Comparison of ENCODE assay signal across 18 cellular contexts in the genomic region with DNA sequence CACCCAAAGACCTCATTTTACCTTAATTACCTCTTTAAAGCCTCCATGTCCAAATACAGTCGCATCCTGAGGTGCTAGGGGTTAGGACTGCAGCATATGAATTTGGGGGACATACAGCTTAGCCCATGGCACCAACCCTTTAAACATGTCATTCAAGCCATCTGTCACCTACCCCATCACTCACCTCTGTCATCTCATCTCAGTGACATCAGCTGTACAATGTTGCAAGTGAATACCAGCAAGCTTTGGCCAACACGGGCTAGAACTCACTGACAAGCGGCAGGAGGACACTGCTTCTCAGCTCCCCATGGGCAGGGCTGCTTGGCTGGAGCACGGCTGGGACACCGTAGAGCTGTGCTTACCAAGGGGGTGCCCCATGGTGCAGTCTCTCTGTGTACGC.
A peak's percentile ranks its signal among the peaks of the same experiment; 100 is the strongest.
DNase-seq lines count a peak whose midpoint lies in the region; FAIRE-seq and TF ChIP-seq lines count a peak whose summit lies in the region.
"Had no signal": no experiment of that assay in that cellular context is flagged by ENCODE, and none has a peak within 500 bp of the region (broad histone marks: within the 10 kb centered on the region; RNA-seq: fewer than 3 reads in every experiment).

No MANE protein-coding gene starts in this region.

- H2BK120ac ChIP-seq in H1 (replicated peaks; ENCODE audit: low read depth, low read length), result no peak overlapping the region

- no peak overlapping the region for H3K56ac ChIP-seq in H1 (replicated peaks; ENCODE audit: insufficient read length, low read depth, low read length)

- TF ChIP-seq CTCF in H1 (IDR thresholded peaks at IDR 0.05; ENCODE audit: control extremely low read depth in 1 of 3, insufficient read depth in 1 of 3, low read depth in 1 of 3, low read length in 3 of 3), result no peak
- TF ChIP-seq CTCF in vagina (IDR thresholded peaks at IDR 0.05), result no peak
- TF ChIP-seq CTCF in colonic mucosa (IDR thresholded peaks at IDR 0.05), result no peak

- no peak overlapping the region for H3K14ac ChIP-seq in H1 (ENCODE audit: insufficient read length)

- peak; percentile 39 for DNase-seq in activated CD4-positive, alpha-beta T cell treated with anti-CD3 and anti-CD28 coated beads, Interleukin-2, amount 10 ng/mL, durations not matched to agents 24 days and 14 days
- DNase-seq in activated CD4-positive, alpha-beta T cell treated with anti-CD3 and anti-CD28 coated beads for 1 hour, result no peak
- DNase-seq in HEK293T (ENCODE audit: extremely low spot score) (peak; percentile 4), H1 (ENCODE audit: low read depth in 1 of 2, low spot score in 2 of 2) (peak in 1 of 2 experiments; percentile 35), vagina (ENCODE audit: extremely low spot score in 2 of 2) (peak; percentile 52 to 79), colonic mucosa (no peak), caudate nucleus (lab: John Stamatoyannopoulos, UW) (no peak), NCI-H1105 treated with DMSO at 0.1 percent for 48 hours (lab: John Stamatoyannopoulos, UW) (no peak)
- DNase-seq: 8988T; ACHN; Calu3; CD4-positive, CD25-positive, alpha-beta regulatory T cell; DMS 273 treated with DMSO at 0.1 percent for 48 hours; DMS79 treated with DMSO at 0.1 percent for 48 hours; EL had no signal

- H3K36me3 Mint-ChIP-seq in activated CD4-positive, alpha-beta T cell treated with anti-CD3 and anti-CD28 coated beads, Interleukin-2, amount 10 ng/mL, durations not matched to agents 24 days and 14 days (ENCODE audit: low read depth), result no peaks in the 10 kb centered on the region
- H3K36me3 Mint-ChIP-seq: CD4-positive, CD25-positive, alpha-beta regulatory T cell had no signal

- no peaks in the 10 kb centered on the region for H3K79me1 ChIP-seq in H1 (ENCODE audit: low read depth, low read length)

- no peak for FAIRE-seq in H1 (lab: Jason Lieb, UNC)
- FAIRE-seq: GM12891 had no signal

- no peak overlapping the region; the same call in 1 of the 2 replicates for H2AFZ ChIP-seq in H1 (ENCODE audit: low read length)

- H3K4me3 ChIP-seq in H1 (ENCODE audit: extremely low read depth in 1 of 4, insufficient read depth in 2 of 4, low read depth in 3 of 4, low read length in 4 of 4) (no peak overlapping the region), vagina (no peak overlapping the region), colonic mucosa (no peak overlapping the region)
- H3K4me3 ChIP-seq: BLaER1 treated with 17β-estradiol and CSF1 and Interleukin-3, amounts not matched to agents 10 nM and 100 nM had no signal

- no peak overlapping the region for H3K18ac ChIP-seq in H1 (ENCODE audit: extremely low read depth, low read length)

- no peak overlapping the region for H2BK12ac ChIP-seq in H1 (ENCODE audit: low read depth, low read length)

- CTCF ChIA-PET in HEK293T (lab: Yijun Ruan, JAX) (no interaction called here), H1 (lab: Charles Lee; ENCODE audit: partially characterized antibody) (interaction anchor here (0.8 to 1.9 kb wide), 4 partner anchors 8 to 125 kb away, joined by 3 to 5 read pairs (median 3); no protein-coding TSS in a partner anchor)

- no peaks in the 10 kb centered on the region for H3K4me1 Mint-ChIP-seq in activated CD4-positive, alpha-beta T cell treated with anti-CD3 and anti-CD28 coated beads, Interleukin-2, amount 10 ng/mL, durations not matched to agents 24 days and 14 days
- H3K4me1 Mint-ChIP-seq: CD4-positive, CD25-positive, alpha-beta regulatory T cell had no signal

- no peaks in the 10 kb centered on the region for H3K27me3 Mint-ChIP-seq in activated CD4-positive, alpha-beta T cell treated with anti-CD3 and anti-CD28 coated beads, Interleukin-2, amount 10 ng/mL, durations not matched to agents 24 days and 14 days

- 93% methylated on average over 6 of the region's 6 CpGs; no CpG with 5 or more reads in 1 of the 2 experiments for WGBS in H1 (ENCODE audit: extremely low coverage in 1 of 2, insufficient coverage in 1 of 2, insufficient read length in 1 of 2, insufficient replicate concordance in 2 of 2, low coverage in 1 of 2, low lambda C conversion rate in 2 of 2, missing lambda C conversion rate in 1 of 2), 2 experiments

- H3K4ac ChIP-seq in H1 (replicated peaks; ENCODE audit: insufficient read length, low read depth, low read length), result no peak overlapping the region

- POLR2A ChIA-PET in HEK293T (lab: Yijun Ruan, JAX) (no interaction called here), H1 (lab: Charles Lee; ENCODE audit: partially characterized antibody) (no interaction called here)

- H4K5ac ChIP-seq in H1 (ENCODE audit: insufficient read length, low read depth, low read length), result no peak overlapping the region

- 0 out of 2 replicates have a peak overlapping the region, but pooled peaks have one; percentile 69 for H4K8ac ChIP-seq in H1 (ENCODE audit: extremely low read depth, insufficient read depth, low read length)

- H3K23me2 ChIP-seq in H1 (ENCODE audit: low read depth, low read length), result no peaks in the 10 kb centered on the region

- no peak overlapping the region for H4K91ac ChIP-seq in H1 (replicated peaks; ENCODE audit: insufficient read length, low read length)

- H2AK5ac ChIP-seq in H1 (ENCODE audit: low read depth, low read length), result no peak overlapping the region

- H3K9me3 Mint-ChIP-seq in activated CD4-positive, alpha-beta T cell treated with anti-CD3 and anti-CD28 coated beads, Interleukin-2, amount 10 ng/mL, durations not matched to agents 24 days and 14 days, result no peaks in the 10 kb centered on the region

- no peak for TF ChIP-seq EP300 in H1 (IDR thresholded peaks at IDR 0.05; ENCODE audit: borderline replicate concordance in 1 of 2, low read depth in 2 of 2, low read length in 2 of 2)

- no peak overlapping the region for H2BK5ac ChIP-seq in H1 (ENCODE audit: low read depth, low read length)

- no peak overlapping the region for H2BK15ac ChIP-seq in H1 (ENCODE audit: low read length)

- H3K27ac Mint-ChIP-seq in activated CD4-positive, alpha-beta T cell treated with anti-CD3 and anti-CD28 coated beads, Interleukin-2, amount 10 ng/mL, durations not matched to agents 24 days and 14 days, result no peak overlapping the region
- H3K27ac Mint-ChIP-seq: CD4-positive, CD25-positive, alpha-beta regulatory T cell had no signal

- H3K9ac ChIP-seq in H1 (replicated peaks in 1 of 4; ENCODE audit: extremely low read depth in 1 of 4, low read depth in 3 of 4, low read length in 3 of 4) (no peak overlapping the region), colonic mucosa (ENCODE audit: low read depth in 2 of 2, low read length in 2 of 2) (no peak overlapping the region)
- H3K9ac ChIP-seq: BLaER1 treated with 17β-estradiol and CSF1 and Interleukin-3, amounts not matched to agents 10 nM and 100 nM had no signal

- H4K20me1 ChIP-seq in H1 (replicated peaks in 1 of 2; ENCODE audit: control insufficient read depth in 1 of 2, insufficient read depth in 2 of 2, low read length in 2 of 2), result no peaks in the 10 kb centered on the region

- H3K23ac ChIP-seq in H1 (ENCODE audit: insufficient read length), result no peak overlapping the region

- H3K27me3 ChIP-seq in H1 (replicated peaks in 1 of 4; ENCODE audit: control insufficient read depth in 3 of 4, extremely low read depth in 1 of 4, insufficient read depth in 3 of 4, low read length in 3 of 4) (no peaks in the 10 kb centered on the region; a peak in 3 of 7 replicates), vagina (no peaks in the 10 kb centered on the region), colonic mucosa (no peaks in the 10 kb centered on the region)
- H3K27me3 ChIP-seq: BLaER1 treated with 17β-estradiol and CSF1 and Interleukin-3, amounts not matched to agents 10 nM and 100 nM had no signal

- H3K36me3 ChIP-seq in H1 (ENCODE audit: control insufficient read depth in 2 of 4, insufficient read depth in 4 of 4, low read length in 3 of 4), result no peaks in the 10 kb centered on the region
- no peaks in the 10 kb centered on the region for H3K36me3 ChIP-seq in vagina
- no peaks in the 10 kb centered on the region for H3K36me3 ChIP-seq in colonic mucosa

- no peaks in the 10 kb centered on the region for H3K79me2 ChIP-seq in H1 (ENCODE audit: control insufficient read depth in 1 of 2, insufficient read depth in 2 of 2, low read length in 2 of 2)

- H3K4me3 Mint-ChIP-seq in activated CD4-positive, alpha-beta T cell treated with anti-CD3 and anti-CD28 coated beads, Interleukin-2, amount 10 ng/mL, durations not matched to agents 24 days and 14 days, result no peak overlapping the region
- H3K4me3 Mint-ChIP-seq: CD4-positive, CD25-positive, alpha-beta regulatory T cell had no signal

- TF ChIP-seq POLR2A in H1 (IDR thresholded peaks at IDR 0.05; ENCODE audit: control extremely low read depth in 1 of 2, low read depth in 2 of 2, low read length in 2 of 2) (no peak), vagina (IDR thresholded peaks at IDR 0.05) (no peak)

- intact Hi-C loops in activated CD4-positive, alpha-beta T cell treated with anti-CD3 and anti-CD28 coated beads, Interleukin-2, amount 10 ng/mL, durations not matched to agents 24 days and 14 days (cut with micrococcal nuclease), result no loop called here
- intact Hi-C loops in vagina (cut with DNase I), result no loop called here
- intact Hi-C loops in colonic mucosa (cut with DNase I), result no loop called here

- TF ChIP-seq RAD21 in H1 (IDR thresholded peaks at IDR 0.05 in 1 of 2, conservative IDR thresholded peaks at IDR 0.05 in 1 of 2; ENCODE audit: low read depth in 2 of 2, low read length in 2 of 2), result no peak

- no peak overlapping the region for H3K27ac ChIP-seq in H1 (ENCODE audit: low read depth, low read length)
- H3K27ac ChIP-seq in vagina, result no peak overlapping the region
- no peak overlapping the region for H3K27ac ChIP-seq in colonic mucosa
- H3K27ac ChIP-seq in caudate nucleus (ENCODE audit: low read depth, low read length), result no peak overlapping the region
- H3K27ac ChIP-seq: BLaER1 treated with 17β-estradiol and CSF1 and Interleukin-3, amounts not matched to agents 10 nM and 100 nM; HL-60 had no signal

- no peak overlapping the region for H3K4me2 ChIP-seq in H1 (ENCODE audit: insufficient read depth in 1 of 2, low read depth in 2 of 2, low read length in 2 of 2)
- H3K4me2 ChIP-seq: BLaER1 treated with 17β-estradiol and CSF1 and Interleukin-3, amounts not matched to agents 10 nM and 100 nM had no signal

- H3K9me3 ChIP-seq in H1 (ENCODE audit: insufficient read depth in 2 of 2, low read depth in 1 of 2, low read length in 1 of 2) (no peaks in the 10 kb centered on the region), vagina (no peaks in the 10 kb centered on the region), colonic mucosa (no peaks in the 10 kb centered on the region)

- H3K4me1 ChIP-seq in H1 (replicated peaks in 1 of 4; ENCODE audit: control insufficient read depth in 3 of 4, insufficient read depth in 4 of 4, low read length in 3 of 4) (peaks cover 0 to 3% (median 0%) of the 10 kb centered on the region in 4 experiments; a peak in 3 of 7 replicates), vagina (no peaks in the 10 kb centered on the region), colonic mucosa (no peaks in the 10 kb centered on the region)
- H3K4me1 ChIP-seq: BLaER1 treated with 17β-estradiol and CSF1 and Interleukin-3, amounts not matched to agents 10 nM and 100 nM had no signal

- H2BK20ac ChIP-seq in H1 (ENCODE audit: low read length), result no peak overlapping the region

TF ChIP-seq in HEK293T, 16 proteins besides CTCF, POLR2A, EP300 and RAD21:
- no peak for TF ChIP-seq LEF1 (IDR thresholded peaks at IDR 0.05; ENCODE audit: borderline replicate concordance)
- no peak for TF ChIP-seq NFRKB (IDR thresholded peaks at IDR 0.05)

TF ChIP-seq in H1, 55 proteins besides CTCF, POLR2A, EP300 and RAD21 (continues in another document):
- no peak for TF ChIP-seq GTF2F1 (IDR thresholded peaks at IDR 0.05; ENCODE audit: borderline replicate concordance, low read depth, low read length)

Comparison
In these comparisons a context has a peak if more than half of its experiments do, and no peak if none do; other contexts are left out.
1. DNase-seq: peak in activated CD4-positive, alpha-beta T cell treated with anti-CD3 and anti-CD28 coated beads, Interleukin-2, amount 10 ng/mL, durations not matched to agents 24 days and 14 days (single experiment), HEK293T (single experiment) and vagina (2 of 2); none in activated CD4-positive, alpha-beta T cell treated with anti-CD3 and anti-CD28 coated beads for 1 hour (single experiment), colonic mucosa (single experiment), caudate nucleus (0 of 61) and NCI-H1105 treated with DMSO at 0.1 percent for 48 hours (single experiment).